ENCODE assay signal across 1 cellular context in genomic region chr4:48275247-48275646, GRCh38.
TF ChIP-seq lines count a peak whose summit lies in the region.

No MANE protein-coding gene starts in this region.

TF ChIP-seq in liver, 16 proteins besides CTCF, POLR2A, EP300 and RAD21 (continued from another document):
- TF ChIP-seq REST (IDR thresholded peaks at IDR 0.05), result no peak
- TF ChIP-seq TAF1 (conservative IDR thresholded peaks at IDR 0.05), result no peak
- TF ChIP-seq FOXA1 (IDR thresholded peaks at IDR 0.05), result no peak
- TF ChIP-seq SP1 (IDR thresholded peaks at IDR 0.05), result no peak
- TF ChIP-seq HNF4A (conservative IDR thresholded peaks at IDR 0.05), result peak in 1 of 2 donors; percentile 21
- TF ChIP-seq JUND (IDR thresholded peaks at IDR 0.05), result no peak
- TF ChIP-seq ZBTB33 (IDR thresholded peaks at IDR 0.05), result no peak
